ENCODE assay signal across 7 cellular contexts in genomic region chr4:12459126-12459525, GRCh38.
"Had no signal": no experiment of that assay in that cellular context is flagged by ENCODE, and none has a peak within 500 bp of the region (broad histone marks: within the 10 kb centered on the region; RNA-seq: fewer than 3 reads in every experiment).

No MANE protein-coding gene starts in this region.

- H3K9ac ChIP-seq: KMS-11 had no signal

- DNase-seq: IMR-90, KBM-7, KG1 had no signal

- H3K27ac ChIP-seq: HL-60, KMS-11 had no signal

- FAIRE-seq: HTR-8/SVneo, K562 had no signal

- ATAC-seq: K562 had no signal

- H3K4me3 ChIP-seq: K562 had no signal

- H3K4me2 ChIP-seq: KMS-11 had no signal
